18 cellular contexts compared by ENCODE assay signal in the genomic region with DNA sequence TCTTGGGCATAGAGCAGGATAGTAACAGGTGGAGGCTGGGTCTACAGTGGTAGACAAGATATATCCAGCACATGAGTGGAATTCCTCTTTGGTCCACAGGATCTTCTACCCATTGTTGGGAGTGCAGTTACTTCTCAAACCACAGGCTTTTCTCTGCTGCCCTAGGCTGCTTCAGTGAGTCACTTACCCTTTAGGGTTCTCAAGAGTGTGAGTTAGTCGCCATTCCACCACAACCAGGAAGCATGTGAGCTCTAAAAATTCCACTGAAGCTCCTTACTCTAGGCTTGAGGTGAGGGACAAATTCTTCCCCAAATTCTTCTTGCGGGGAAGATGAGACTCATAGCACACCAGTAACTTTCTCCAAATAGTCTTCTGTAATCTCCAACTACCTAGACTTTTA.
A peak's percentile ranks its signal among the peaks of the same experiment; 100 is the strongest.
DNase-seq lines count a peak whose midpoint lies in the region; ATAC-seq and TF ChIP-seq lines count a peak whose summit lies in the region.
"Had no signal": no experiment of that assay in that cellular context is flagged by ENCODE, and none has a peak within 500 bp of the region (broad histone marks: within the 10 kb centered on the region; RNA-seq: fewer than 3 reads in every experiment).

No MANE protein-coding gene starts in this region.

- no peaks in the 10 kb centered on the region for H3K36me3 Mint-ChIP-seq in activated T-helper 17 cell treated with anti-CD3 and anti-CD28 coated beads, Interleukin-2, amount 50 U/mL, for 72 hours (ENCODE audit: low read depth)

- H3K4me1 ChIP-seq in spleen, result peaks cover 0 to 16% (median 0%) of the 10 kb centered on the region in 6 donors

- no peak for DNase-seq in activated CD4-positive, CD25-positive, alpha-beta regulatory T cell (lab: John Stamatoyannopoulos, UW)
- peak; percentile 29 for DNase-seq in kidney glomerular epithelial cell (lab: John Stamatoyannopoulos, UW)
- no peak for DNase-seq in coronary artery (ENCODE audit: low spot score)
- DNase-seq in spleen, result no peak
- DNase-seq: activated B cell treated with CpG ODN at 0.5 μM for 24 hours; brain microvascular endothelial cell; CD8-positive, alpha-beta T cell; NCI-H1092 treated with DMSO at 0.1 percent for 48 hours; OCI-M1; stimulated activated CD4-positive, alpha-beta T cell treated with anti-CD3 and anti-CD28 coated beads, Interleukin-4, amount 100 ng/mL, for 1 hour had no signal

- no peaks in the 10 kb centered on the region for H3K27me3 ChIP-seq in spleen (replicated peaks in 1 of 7)
- H3K27me3 ChIP-seq: brain microvascular endothelial cell, right atrium auricular region had no signal

- TF ChIP-seq CTCF in coronary artery (IDR thresholded peaks at IDR 0.05), result no peak
- TF ChIP-seq CTCF in spleen (IDR thresholded peaks at IDR 0.05 in 8 of 11, conservative IDR thresholded peaks at IDR 0.05 in 3 of 11), result no peak

- H3K9me3 Mint-ChIP-seq in activated T-helper 17 cell treated with anti-CD3 and anti-CD28 coated beads, Interleukin-2, amount 50 U/mL, for 72 hours, result peaks cover 11% of the 10 kb centered on the region

- 84 to 92% (median 88%) methylated on average over 2 of the region's 2 CpGs for WGBS in spleen, 5 donors

- H3K27ac Mint-ChIP-seq in activated T-helper 17 cell treated with anti-CD3 and anti-CD28 coated beads, Interleukin-2, amount 50 U/mL, for 72 hours, result peak overlapping the region; percentile 18
- H3K27ac Mint-ChIP-seq: activated B cell treated with CpG ODN at 0.5 μM for 24 hours; activated T-helper 1 cell treated with anti-CD3 and anti-CD28 coated beads, Interleukin-12 subunit alpha, Interleukin-12 subunit beta, Interleukin-2, Interleukin-4 antibody, amounts not matched to agents 30 ng/mL and 10 ng/mL and 1 ng/mL, durations not matched to agents 14 hours and 24 hours and 36 hours; CD8-positive, alpha-beta T cell had no signal

- H3K4me1 Mint-ChIP-seq in activated T-helper 17 cell treated with anti-CD3 and anti-CD28 coated beads, Interleukin-2, amount 50 U/mL, for 72 hours, result peaks cover 42% of the 10 kb centered on the region
- H3K4me1 Mint-ChIP-seq: activated B cell treated with CpG ODN at 0.5 μM for 24 hours, neural crest cell had no signal

- H3K4me3 ChIP-seq in coronary artery, result no peak overlapping the region
- no peak overlapping the region for H3K4me3 ChIP-seq in spleen
- H3K4me3 ChIP-seq: lung, right atrium auricular region had no signal

- TF ChIP-seq POLR2A in spleen (IDR thresholded peaks at IDR 0.05), result no peak

- H3K9me3 ChIP-seq in spleen, result peaks cover 0 to 12% (median 0%) of the 10 kb centered on the region in 8 donors
- H3K9me3 ChIP-seq: right atrium auricular region had no signal

- H3K27me3 Mint-ChIP-seq in activated T-helper 17 cell treated with anti-CD3 and anti-CD28 coated beads, Interleukin-2, amount 50 U/mL, for 72 hours, result no peaks in the 10 kb centered on the region
- H3K27me3 Mint-ChIP-seq: activated B cell treated with CpG ODN at 0.5 μM for 24 hours had no signal

- peak overlapping the region; percentile 0 for H3K4me3 Mint-ChIP-seq in activated T-helper 17 cell treated with anti-CD3 and anti-CD28 coated beads, Interleukin-2, amount 50 U/mL, for 72 hours
- H3K4me3 Mint-ChIP-seq: activated B cell treated with CpG ODN at 0.5 μM for 24 hours; activated T-helper 1 cell treated with anti-CD3 and anti-CD28 coated beads, Interleukin-12 subunit alpha, Interleukin-12 subunit beta, Interleukin-2, Interleukin-4 antibody, amounts not matched to agents 30 ng/mL and 10 ng/mL and 1 ng/mL, durations not matched to agents 14 hours and 24 hours and 36 hours; CD8-positive, alpha-beta T cell; neural crest cell had no signal

- intact Hi-C loops in spleen (cut with DNase I; ENCODE audit: low total_unique reads), result no loop called here

- no peaks in the 10 kb centered on the region for H3K36me3 ChIP-seq in spleen
- H3K36me3 ChIP-seq: brain microvascular endothelial cell, right atrium auricular region had no signal

- H3K27ac ChIP-seq in coronary artery (no peak overlapping the region), spleen (no peak overlapping the region)
- H3K27ac ChIP-seq: brain microvascular endothelial cell, right atrium auricular region had no signal

- ATAC-seq in activated CD4-positive, CD25-positive, alpha-beta regulatory T cell treated with anti-CD3 and anti-CD28 coated beads, Interleukin-2, amount 50 U/mL, for 24 hours, result peak; percentile 50 to 54
- peak; percentile 16 for ATAC-seq in GM18867 (IDR thresholded peaks at IDR 0.05; ENCODE audit: unreplicated experiment)
- peak; percentile 83 for ATAC-seq in activated T-helper 17 cell treated with anti-CD3 and anti-CD28 coated beads, Interleukin-2, amount 50 U/mL, for 72 hours (replicated peaks)
- ATAC-seq in GM18861 (IDR thresholded peaks at IDR 0.05; ENCODE audit: unreplicated experiment), result no peak
- ATAC-seq: CD8-positive, alpha-beta T cell had no signal
